ENCODE assay signal across 8 cellular contexts in the genomic region with DNA sequence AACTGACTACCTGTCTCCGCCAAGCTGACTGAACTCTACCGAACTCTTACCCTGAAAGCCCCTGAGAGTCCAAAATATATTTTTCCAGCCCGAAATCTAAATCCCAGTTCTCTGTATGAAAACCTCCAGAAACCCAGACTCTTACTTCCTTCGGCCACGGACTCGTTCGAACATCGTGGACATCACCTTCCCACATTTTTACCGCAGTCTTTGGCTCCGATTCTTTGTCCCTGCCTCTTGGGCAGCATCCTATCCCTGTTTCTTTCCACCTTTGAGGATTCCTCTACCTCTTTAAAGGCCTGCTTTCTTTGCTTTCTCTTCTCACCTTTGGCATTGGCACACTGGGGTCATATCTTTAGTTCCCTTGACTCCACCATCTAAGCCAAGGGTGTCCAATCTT. TPM values are rescaled to one million over a fixed set of nuclear protein-coding genes. Genes with fewer than 3 reads are reported as not detected.
A peak's percentile ranks its signal among the peaks of the same experiment; 100 is the strongest.
DNase-seq lines count a peak whose midpoint lies in the region; ATAC-seq and TF ChIP-seq lines count a peak whose summit lies in the region.

No MANE protein-coding gene starts in this region.

- peak overlapping the region; percentile 76 for H3K4me3 ChIP-seq in CD8-positive, alpha-beta T cell (ENCODE audit: low read depth, low read length)
- H3K4me3 ChIP-seq in NB4 (ENCODE audit: low read depth, low read length) (peak overlapping the region; percentile 69), ectodermal cell (ENCODE audit: insufficient read depth, low read depth, low read length) (peak overlapping the region; percentile 86), neural progenitor cell (peak overlapping the region; percentile 79)

- intact Hi-C loops in CD8-positive, alpha-beta T cell (cut with DNase I, micrococcal nuclease): loop anchor here (5.0 to 10.0 kb wide), 5 partner anchors 34 to 811 kb away; a partner anchor contains a TSS

- H3K79me2 ChIP-seq in neural progenitor cell (ENCODE audit: low read depth): peaks cover 40% of the 10 kb centered on the region

- H3F3A ChIP-seq in neural progenitor cell (ENCODE audit: low read depth): peaks cover 40% of the 10 kb centered on the region

- POLR2A ChIA-PET in CD8-positive, alpha-beta T cell (lab: Charles Lee): interaction anchor here (0.6 kb wide), 1 partner anchor 68 kb away, joined by 3 read pairs; no protein-coding TSS in a partner anchor

- H3K9me3 Mint-ChIP-seq in CD8-positive, alpha-beta T cell: no peaks in the 10 kb centered on the region
- H3K9me3 Mint-ChIP-seq in neural progenitor cell: no peaks in the 10 kb centered on the region

- CTCF ChIA-PET in CD8-positive, alpha-beta T cell (lab: Charles Lee): interaction anchor here (0.9 to 1.4 kb wide), 2 partner anchors 31 to 72 kb away, joined by 3 to 5 read pairs; no protein-coding TSS in a partner anchor

- peak overlapping the region; percentile 99 for H3K4me2 ChIP-seq in neural progenitor cell

- H3K9ac ChIP-seq in neural progenitor cell: peak overlapping the region; percentile 67

- no peaks in the 10 kb centered on the region for H3K9me3 ChIP-seq in CD8-positive, alpha-beta T cell (ENCODE audit: low read length)
- no peaks in the 10 kb centered on the region for H3K9me3 ChIP-seq in ectodermal cell (ENCODE audit: control insufficient read depth, low read length)
- H3K9me3 ChIP-seq in neural progenitor cell (ENCODE audit: low read depth): no peaks in the 10 kb centered on the region

- 19 to 21% methylated on average over 10 of the region's 10 CpGs for WGBS in ectodermal cell, 2 experiments

- peaks cover 12% of the 10 kb centered on the region for H3K36me3 Mint-ChIP-seq in CD8-positive, alpha-beta T cell
- H3K36me3 Mint-ChIP-seq in neural progenitor cell: no peaks in the 10 kb centered on the region

- no peaks in the 10 kb centered on the region for H3K27me3 Mint-ChIP-seq in CD8-positive, alpha-beta T cell (ENCODE audit: low read depth)
- H3K27me3 Mint-ChIP-seq in neural progenitor cell (ENCODE audit: insufficient read depth, low read depth): peaks cover 3% of the 10 kb centered on the region

- TF ChIP-seq CTCF in CD8-positive, alpha-beta T cell (IDR thresholded peaks at IDR 0.05): no peak
- TF ChIP-seq CTCF in NB4 (IDR thresholded peaks at IDR 0.05; ENCODE audit: low read depth, low read length) (no peak), neural progenitor cell (IDR thresholded peaks at IDR 0.05) (no peak)

- H3K36me3 ChIP-seq in CD8-positive, alpha-beta T cell (ENCODE audit: insufficient read depth, low read length): no peaks in the 10 kb centered on the region
- H3K36me3 ChIP-seq in ectodermal cell (ENCODE audit: control insufficient read depth, insufficient read depth, low read length) (no peaks in the 10 kb centered on the region), neural progenitor cell (no peaks in the 10 kb centered on the region)

- H2AFZ ChIP-seq in neural progenitor cell (replicated peaks): peak overlapping the region; percentile 71

- H3K27ac ChIP-seq in CD8-positive, alpha-beta T cell (ENCODE audit: low read depth, low read length): peak overlapping the region; percentile 81
- no peak overlapping the region for H3K27ac ChIP-seq in ectodermal cell (ENCODE audit: insufficient read depth, low read depth, low read length, poor library complexity, severe bottlenecking)
- H3K27ac ChIP-seq in neural progenitor cell: peak overlapping the region; percentile 95

- no peak for TF ChIP-seq POLR2A in NB4 (IDR thresholded peaks at IDR 0.05; ENCODE audit: extremely low read depth, insufficient read length)

- DNase-seq in CD8-positive, alpha-beta T cell: no peak
- DNase-seq in NB4 (ENCODE audit: low read depth): no peak
- DNase-seq in neural progenitor cell (ENCODE audit: low spot score): no peak
- DNase-seq in NCI-H2029 treated with DMSO at 0.1 percent for 48 hours (lab: John Stamatoyannopoulos, UW): no peak

- peak overlapping the region; percentile 98 for H3K27ac Mint-ChIP-seq in CD8-positive, alpha-beta T cell
- H3K27ac Mint-ChIP-seq in neural progenitor cell: peak overlapping the region; percentile 98

- peaks cover 34% of the 10 kb centered on the region for H4K20me1 ChIP-seq in neural progenitor cell (ENCODE audit: low read depth)

- peaks cover 40% of the 10 kb centered on the region for H3K4me1 ChIP-seq in CD8-positive, alpha-beta T cell (ENCODE audit: insufficient read depth, low read length)
- H3K4me1 ChIP-seq in ectodermal cell (ENCODE audit: control insufficient read depth, insufficient read depth, low read length) (peaks cover 19% of the 10 kb centered on the region), neural progenitor cell (peaks cover 46% of the 10 kb centered on the region)

- no peaks in the 10 kb centered on the region for H3K27me3 ChIP-seq in CD8-positive, alpha-beta T cell (ENCODE audit: insufficient read depth, low read length)
- H3K27me3 ChIP-seq in ectodermal cell (ENCODE audit: control insufficient read depth, insufficient read depth, low read length, poor library complexity, severe bottlenecking): peaks cover 10% of the 10 kb centered on the region
- H3K27me3 ChIP-seq in neural progenitor cell: peaks cover 10% of the 10 kb centered on the region

- H3K4me1 Mint-ChIP-seq in CD8-positive, alpha-beta T cell (ENCODE audit: low read depth): peaks cover 63% of the 10 kb centered on the region
- H3K4me1 Mint-ChIP-seq in neural progenitor cell: peaks cover 53% of the 10 kb centered on the region

- no peak for ATAC-seq in CD8-positive, alpha-beta T cell
- ATAC-seq in GM21723 (IDR thresholded peaks at IDR 0.05; ENCODE audit: unreplicated experiment) (no peak), GM18511 (IDR thresholded peaks at IDR 0.05; ENCODE audit: unreplicated experiment) (no peak), HG02970 (IDR thresholded peaks at IDR 0.05; ENCODE audit: low FRiP score, unreplicated experiment) (no peak)

- peak overlapping the region; percentile 97 for H3K4me3 Mint-ChIP-seq in CD8-positive, alpha-beta T cell
- peak overlapping the region; percentile 96 for H3K4me3 Mint-ChIP-seq in neural progenitor cell

RNA-seq across cellular contexts. Expression of a gene that starts 0.9 kb away (rescaled TPM):
- 10 to 100 TPM; 74.0 to 79.6 TPM for total RNA-seq in CD8-positive, alpha-beta T cell
- polyA plus RNA-seq in ectodermal cell (2013, experiment 1 of 4): 29.1 TPM
- polyA plus RNA-seq in ectodermal cell (2013, experiment 2 of 4): 30.4 TPM
- 18.4 TPM for polyA plus RNA-seq in ectodermal cell (2013, experiment 3 of 4)
- polyA plus RNA-seq in ectodermal cell (2013, experiment 4 of 4): 23.3 TPM
- total RNA-seq in neural progenitor cell (ENCODE audit: low replicate concordance): 35.2 and 50.5 TPM in 2 replicates
